ENCODE assay signal across 1 cellular context in the genomic region with DNA sequence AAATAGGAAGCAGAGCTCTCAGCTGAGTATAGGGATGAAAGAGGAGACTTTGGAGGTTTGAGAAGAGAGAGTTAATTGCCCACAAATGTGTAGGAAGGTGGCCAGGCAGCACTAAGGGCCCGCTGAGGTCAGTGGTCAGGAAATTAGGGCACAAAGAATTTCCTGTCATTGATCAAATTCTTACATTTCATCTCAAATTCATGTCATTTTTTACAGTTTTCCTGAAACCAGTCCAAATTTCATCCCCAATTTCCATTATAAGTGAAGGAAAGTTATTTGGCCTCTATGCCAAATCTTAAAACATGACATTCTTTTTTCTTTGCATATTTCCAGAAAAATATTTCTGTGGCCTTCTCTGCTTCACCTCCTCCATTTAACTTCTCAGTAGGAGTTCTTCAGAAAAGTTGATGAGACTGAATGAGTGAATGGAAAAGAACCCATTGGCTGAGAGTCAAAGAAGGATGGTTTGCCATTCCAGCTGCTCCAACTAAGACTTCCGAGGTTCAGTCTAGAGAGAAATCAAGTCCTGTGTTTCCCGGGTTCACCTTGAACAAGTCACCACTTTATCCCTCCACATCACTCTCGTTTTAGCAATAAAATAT.
TF ChIP-seq lines count a peak whose summit lies in the region.

No MANE protein-coding gene starts in this region.

TF ChIP-seq in GM23338, 12 proteins besides CTCF, POLR2A, EP300 and RAD21 (continued from another document):
- TF ChIP-seq, protein P1, sequence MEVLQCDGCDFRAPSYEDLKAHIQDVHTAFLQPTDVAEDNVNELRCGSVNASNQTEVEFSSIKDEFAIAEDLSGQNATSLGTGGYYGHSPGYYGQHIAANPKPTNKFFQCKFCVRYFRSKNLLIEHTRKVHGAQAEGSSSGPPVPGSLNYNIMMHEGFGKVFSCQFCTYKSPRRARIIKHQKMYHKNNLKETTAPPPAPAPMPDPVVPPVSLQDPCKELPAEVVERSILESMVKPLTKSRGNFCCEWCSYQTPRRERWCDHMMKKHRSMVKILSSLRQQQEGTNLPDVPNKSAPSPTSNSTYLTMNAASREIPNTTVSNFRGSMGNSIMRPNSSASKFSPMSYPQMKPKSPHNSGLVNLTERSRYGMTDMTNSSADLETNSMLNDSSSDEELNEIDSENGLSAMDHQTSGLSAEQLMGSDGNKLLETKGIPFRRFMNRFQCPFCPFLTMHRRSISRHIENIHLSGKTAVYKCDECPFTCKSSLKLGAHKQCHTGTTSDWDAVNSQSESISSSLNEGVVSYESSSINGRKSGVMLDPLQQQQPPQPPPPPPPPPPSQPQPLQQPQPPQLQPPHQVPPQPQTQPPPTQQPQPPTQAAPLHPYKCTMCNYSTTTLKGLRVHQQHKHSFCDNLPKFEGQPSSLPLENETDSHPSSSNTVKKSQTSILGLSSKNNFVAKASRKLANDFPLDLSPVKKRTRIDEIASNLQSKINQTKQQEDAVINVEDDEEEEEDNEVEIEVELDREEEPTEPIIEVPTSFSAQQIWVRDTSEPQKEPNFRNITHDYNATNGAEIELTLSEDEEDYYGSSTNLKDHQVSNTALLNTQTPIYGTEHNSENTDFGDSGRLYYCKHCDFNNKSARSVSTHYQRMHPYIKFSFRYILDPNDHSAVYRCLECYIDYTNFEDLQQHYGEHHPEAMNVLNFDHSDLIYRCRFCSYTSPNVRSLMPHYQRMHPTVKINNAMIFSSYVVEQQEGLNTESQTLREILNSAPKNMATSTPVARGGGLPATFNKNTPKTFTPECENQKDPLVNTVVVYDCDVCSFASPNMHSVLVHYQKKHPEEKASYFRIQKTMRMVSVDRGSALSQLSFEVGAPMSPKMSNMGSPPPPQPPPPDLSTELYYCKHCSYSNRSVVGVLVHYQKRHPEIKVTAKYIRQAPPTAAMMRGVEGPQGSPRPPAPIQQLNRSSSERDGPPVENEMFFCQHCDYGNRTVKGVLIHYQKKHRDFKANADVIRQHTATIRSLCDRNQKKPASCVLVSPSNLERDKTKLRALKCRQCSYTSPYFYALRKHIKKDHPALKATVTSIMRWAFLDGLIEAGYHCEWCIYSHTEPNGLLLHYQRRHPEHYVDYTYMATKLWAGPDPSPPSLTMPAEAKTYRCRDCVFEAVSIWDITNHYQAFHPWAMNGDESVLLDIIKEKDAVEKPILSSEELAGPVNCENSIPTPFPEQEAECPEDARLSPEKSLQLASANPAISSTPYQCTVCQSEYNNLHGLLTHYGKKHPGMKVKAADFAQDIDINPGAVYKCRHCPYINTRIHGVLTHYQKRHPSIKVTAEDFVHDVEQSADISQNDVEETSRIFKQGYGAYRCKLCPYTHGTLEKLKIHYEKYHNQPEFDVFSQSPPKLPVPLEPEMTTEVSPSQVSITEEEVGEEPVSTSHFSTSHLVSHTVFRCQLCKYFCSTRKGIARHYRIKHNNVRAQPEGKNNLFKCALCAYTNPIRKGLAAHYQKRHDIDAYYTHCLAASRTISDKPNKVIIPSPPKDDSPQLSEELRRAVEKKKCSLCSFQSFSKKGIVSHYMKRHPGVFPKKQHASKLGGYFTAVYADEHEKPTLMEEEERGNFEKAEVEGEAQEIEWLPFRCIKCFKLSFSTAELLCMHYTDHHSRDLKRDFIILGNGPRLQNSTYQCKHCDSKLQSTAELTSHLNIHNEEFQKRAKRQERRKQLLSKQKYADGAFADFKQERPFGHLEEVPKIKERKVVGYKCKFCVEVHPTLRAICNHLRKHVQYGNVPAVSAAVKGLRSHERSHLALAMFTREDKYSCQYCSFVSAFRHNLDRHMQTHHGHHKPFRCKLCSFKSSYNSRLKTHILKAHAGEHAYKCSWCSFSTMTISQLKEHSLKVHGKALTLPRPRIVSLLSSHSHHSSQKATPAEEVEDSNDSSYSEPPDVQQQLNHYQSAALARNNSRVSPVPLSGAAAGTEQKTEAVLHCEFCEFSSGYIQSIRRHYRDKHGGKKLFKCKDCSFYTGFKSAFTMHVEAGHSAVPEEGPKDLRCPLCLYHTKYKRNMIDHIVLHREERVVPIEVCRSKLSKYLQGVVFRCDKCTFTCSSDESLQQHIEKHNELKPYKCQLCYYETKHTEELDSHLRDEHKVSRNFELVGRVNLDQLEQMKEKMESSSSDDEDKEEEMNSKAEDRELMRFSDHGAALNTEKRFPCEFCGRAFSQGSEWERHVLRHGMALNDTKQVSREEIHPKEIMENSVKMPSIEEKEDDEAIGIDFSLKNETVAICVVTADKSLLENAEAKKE (CRISPR knock-in tag; IDR thresholded peaks at IDR 0.05) = no peak
- TF ChIP-seq EZH2 (IDR thresholded peaks at IDR 0.05; ENCODE audit: low read depth, unreplicated experiment) (no peak), ZNF114 (CRISPR knock-in tag; IDR thresholded peaks at IDR 0.05) (no peak), CREB1 (CRISPR knock-in tag; IDR thresholded peaks at IDR 0.05; ENCODE audit: low read depth) (no peak), ZNF331 (CRISPR knock-in tag; IDR thresholded peaks at IDR 0.05; ENCODE audit: low read depth) (no peak)
